10 cellular contexts compared by ENCODE assay signal in genomic region chr13:109256866-109257760, GRCh38.
DNase-seq lines count a peak whose midpoint lies in the region; ATAC-seq, FAIRE-seq and TF ChIP-seq lines count a peak whose summit lies in the region.
"Had no signal": no experiment of that assay in that cellular context is flagged by ENCODE, and none has a peak within 500 bp of the region (broad histone marks: within the 10 kb centered on the region; RNA-seq: fewer than 3 reads in every experiment).

No MANE protein-coding gene starts in this region.

- no peak overlapping the region for H3K4me2 ChIP-seq in HepG2 (ENCODE audit: low read depth, low read length)

- H3K79me2 ChIP-seq in HepG2 (ENCODE audit: insufficient read depth, low read length), result no peaks in the 10 kb centered on the region

- CTCF ChIA-PET in HepG2 (lab: Yijun Ruan, JAX; ENCODE audit: low intra/inter-chr PET ratio, low total read pairs), result no interaction called here

- TF ChIP-seq CTCF in HepG2 (CRISPR knock-in tag; IDR thresholded peaks at IDR 0.05), result no peak

- H3K4me3 Mint-ChIP-seq in activated T-helper 17 cell treated with anti-CD3 and anti-CD28 coated beads, Interleukin-2, amount 50 U/mL, for 72 hours, result no peak overlapping the region
- H3K4me3 Mint-ChIP-seq: activated naive CD4-positive, alpha-beta T cell treated with anti-CD3 and anti-CD28 coated beads, Interleukin-2, amount 10 ng/mL, durations not matched to agents 7 days and 5 days; B cell had no signal

- no peak for TF ChIP-seq RAD21 in HepG2 (CRISPR knock-in tag; IDR thresholded peaks at IDR 0.05)

- intact Hi-C loops in Right ventricle myocardium inferior (cut with DNase I), result no loop called here
- intact Hi-C loops in cardiac septum (cut with DNase I), result loop anchor here (10.0 kb wide), 1 partner anchor 878 kb away; no protein-coding TSS in a partner anchor
- intact Hi-C loops in HepG2 (cut with micrococcal nuclease; ENCODE audit: unreplicated experiment), result loop anchor here (10.0 kb wide), 1 partner anchor 528 kb away; the partner anchor contains the start of gene IRS2

- no peaks in the 10 kb centered on the region for H4K20me1 ChIP-seq in HepG2 (ENCODE audit: insufficient read depth, low read length)

- H3K9me3 Mint-ChIP-seq in activated T-helper 17 cell treated with anti-CD3 and anti-CD28 coated beads, Interleukin-2, amount 50 U/mL, for 72 hours, result peaks cover 7% of the 10 kb centered on the region
- H3K9me3 Mint-ChIP-seq: activated naive CD4-positive, alpha-beta T cell treated with anti-CD3 and anti-CD28 coated beads, Interleukin-2, amount 10 ng/mL, durations not matched to agents 7 days and 5 days had no signal

- POLR2A ChIA-PET in HepG2 (lab: Yijun Ruan, JAX), result no interaction called here

- WGBS in HepG2 (ENCODE audit: low lambda C conversion rate), result 6% methylated on average over 3 of the region's 3 CpGs

- TF ChIP-seq EP300 in HepG2 (IDR thresholded peaks at IDR 0.05; ENCODE audit: low read depth in 2 of 2, low read length in 2 of 2) (no peak), HepG2 (CRISPR knock-in tag; IDR thresholded peaks at IDR 0.05; ENCODE audit: borderline replicate concordance) (no peak)

- no peaks in the 10 kb centered on the region for H3K27me3 Mint-ChIP-seq in activated T-helper 17 cell treated with anti-CD3 and anti-CD28 coated beads, Interleukin-2, amount 50 U/mL, for 72 hours
- H3K27me3 Mint-ChIP-seq: activated naive CD4-positive, alpha-beta T cell treated with anti-CD3 and anti-CD28 coated beads, Interleukin-2, amount 10 ng/mL, durations not matched to agents 7 days and 5 days had no signal

- H3K4me1 ChIP-seq in HepG2 (ENCODE audit: insufficient read depth, low read length), result no peaks in the 10 kb centered on the region

- no peak for DNase-seq in Right ventricle myocardium inferior (ENCODE audit: missing footprints)
- no peak for DNase-seq in cardiac septum (ENCODE audit: low spot score)
- peak; percentile 7 to 71 for DNase-seq in dermis microvascular lymphatic vessel endothelial cell (ENCODE audit: low read depth in 2 of 2)
- peak; percentile 74 for DNase-seq in HepG2 (ENCODE audit: low spot score)
- DNase-seq in superior temporal gyrus (ENCODE audit: extremely low spot score), result no peak
- no peak for DNase-seq in NCI-H345 (lab: John Stamatoyannopoulos, UW)
- DNase-seq: activated naive CD4-positive, alpha-beta T cell treated with anti-CD3 and anti-CD28 coated beads, Interleukin-2, amount 10 ng/mL, durations not matched to agents 7 days and 5 days had no signal

- H2AFZ ChIP-seq in HepG2 (ENCODE audit: low read length), result no peak overlapping the region

- no peak overlapping the region for H3K9ac ChIP-seq in HepG2 (ENCODE audit: insufficient read depth, low read depth, low read length)

- H3K4me3 ChIP-seq in HepG2 (replicated peaks in 1 of 3; ENCODE audit: insufficient read depth in 1 of 3, low read depth in 2 of 3, low read length in 3 of 3), result no peak overlapping the region

- no peaks in the 10 kb centered on the region for H3K27me3 ChIP-seq in HepG2 (ENCODE audit: control insufficient read depth in 1 of 2, insufficient read depth in 2 of 2, low read length in 2 of 2)

- no TSS peak for BruUV-seq in HepG2 (replicated peaks; lab: Mats Ljungman, UMichigan)

- peaks cover 65% of the 10 kb centered on the region for H3K9me3 ChIP-seq in HepG2 (ENCODE audit: low read length)

- ATAC-seq in Right ventricle myocardium inferior (peak; percentile 93), HepG2 (peak; percentile 97), GM18519 (IDR thresholded peaks at IDR 0.05; ENCODE audit: low FRiP score, unreplicated experiment) (no peak)
- ATAC-seq in activated T-helper 17 cell treated with anti-CD3 and anti-CD28 coated beads, Interleukin-2, amount 50 U/mL, for 72 hours (replicated peaks), result no peak

- H3K4me1 Mint-ChIP-seq in activated T-helper 17 cell treated with anti-CD3 and anti-CD28 coated beads, Interleukin-2, amount 50 U/mL, for 72 hours, result no peaks in the 10 kb centered on the region
- H3K4me1 Mint-ChIP-seq: activated naive CD4-positive, alpha-beta T cell treated with anti-CD3 and anti-CD28 coated beads, Interleukin-2, amount 10 ng/mL, durations not matched to agents 7 days and 5 days; B cell had no signal

- in situ Hi-C loops in HepG2 (cut with HindIII; ENCODE audit: extremely low pct_ligation_motif_present, low pct_unique_long_range_greater_than_20kb), result no loop called here

- H3K27ac ChIP-seq in HepG2 (ENCODE audit: extremely low read length, insufficient read depth, low read length), result no peak overlapping the region

- H3K27ac Mint-ChIP-seq in activated T-helper 17 cell treated with anti-CD3 and anti-CD28 coated beads, Interleukin-2, amount 50 U/mL, for 72 hours, result no peak overlapping the region
- H3K27ac Mint-ChIP-seq: activated naive CD4-positive, alpha-beta T cell treated with anti-CD3 and anti-CD28 coated beads, Interleukin-2, amount 10 ng/mL, durations not matched to agents 7 days and 5 days; B cell had no signal

- H3K36me3 ChIP-seq in HepG2 (replicated peaks in 1 of 2; ENCODE audit: control insufficient read depth in 1 of 2, insufficient read depth in 2 of 2, low read length in 2 of 2), result no peaks in the 10 kb centered on the region

- no peaks in the 10 kb centered on the region for H3K36me3 Mint-ChIP-seq in activated T-helper 17 cell treated with anti-CD3 and anti-CD28 coated beads, Interleukin-2, amount 50 U/mL, for 72 hours (ENCODE audit: low read depth)
- H3K36me3 Mint-ChIP-seq: activated naive CD4-positive, alpha-beta T cell treated with anti-CD3 and anti-CD28 coated beads, Interleukin-2, amount 10 ng/mL, durations not matched to agents 7 days and 5 days had no signal

- no peak for TF ChIP-seq POLR2A in HepG2 (IDR thresholded peaks at IDR 0.05; ENCODE audit: insufficient read depth in 1 of 2, low read depth in 2 of 2, low read length in 2 of 2)

- FAIRE-seq in HepG2 (lab: Jason Lieb, UNC), result no peak

TF ChIP-seq in HepG2, 621 proteins besides CTCF, POLR2A, EP300 and RAD21 (continues in another document):
- peak; percentile 58; the same call in 1 of the 2 replicates for TF ChIP-seq ZNF644 (CRISPR knock-in tag; IDR thresholded peaks at IDR 0.05; ENCODE audit: low read depth)
- no peak for TF ChIP-seq SOX6 (IDR thresholded peaks at IDR 0.05)
- TF ChIP-seq SOX6 (CRISPR knock-in tag; IDR thresholded peaks at IDR 0.05), result peak; percentile 68
- no peak for TF ChIP-seq ZNF530 (CRISPR knock-in tag; IDR thresholded peaks at IDR 0.05; ENCODE audit: low read depth)
- TF ChIP-seq ZNF570 (CRISPR knock-in tag; IDR thresholded peaks at IDR 0.05; ENCODE audit: borderline replicate concordance), result no peak
- no peak for TF ChIP-seq BCL6 (CRISPR knock-in tag; IDR thresholded peaks at IDR 0.05)
- peak; percentile 83 for TF ChIP-seq CEBPG (CRISPR knock-in tag; IDR thresholded peaks at IDR 0.05)
- TF ChIP-seq HNF4A (CRISPR knock-in tag; IDR thresholded peaks at IDR 0.05), result 0 out of 2 replicates have a peak, but pooled peaks have one; percentile 10
- 0 out of 2 replicates have a peak, but pooled peaks have one; percentile 33 for TF ChIP-seq ZNF331 (CRISPR knock-in tag; IDR thresholded peaks at IDR 0.05)
- TF ChIP-seq TEAD3 (CRISPR knock-in tag; optimal IDR thresholded peaks at IDR 0.05; ENCODE audit: borderline replicate concordance), result peak; percentile 88
- TF ChIP-seq HMGA1 (CRISPR knock-in tag; conservative IDR thresholded peaks at IDR 0.05), result no peak
- no peak for TF ChIP-seq GPN1 (CRISPR knock-in tag; IDR thresholded peaks at IDR 0.05; ENCODE audit: borderline replicate concordance)
- no peak for TF ChIP-seq ZBTB42 (CRISPR knock-in tag; IDR thresholded peaks at IDR 0.05)
- no peak for TF ChIP-seq ARNT (IDR thresholded peaks at IDR 0.05)
- no peak for TF ChIP-seq ZNF788 (CRISPR knock-in tag; IDR thresholded peaks at IDR 0.05; ENCODE audit: borderline replicate concordance)
- no peak for TF ChIP-seq ZBTB21 (CRISPR knock-in tag; IDR thresholded peaks at IDR 0.05)
- peak; percentile 93 for TF ChIP-seq CEBPB (IDR thresholded peaks at IDR 0.05; ENCODE audit: borderline replicate concordance, low read depth, low read length)
- peak; percentile 69 for TF ChIP-seq TFE3 (CRISPR knock-in tag; IDR thresholded peaks at IDR 0.05)
- TF ChIP-seq ZNF660 (CRISPR knock-in tag; IDR thresholded peaks at IDR 0.05; ENCODE audit: borderline replicate concordance, low read depth), result no peak
- no peak for TF ChIP-seq RARG (CRISPR knock-in tag; IDR thresholded peaks at IDR 0.05; ENCODE audit: low read depth)
- TF ChIP-seq ZNF850 (CRISPR knock-in tag; conservative IDR thresholded peaks at IDR 0.05), result no peak
- TF ChIP-seq ZNF75D (CRISPR knock-in tag; IDR thresholded peaks at IDR 0.05; ENCODE audit: borderline replicate concordance), result no peak
- TF ChIP-seq KDM5B (CRISPR knock-in tag; IDR thresholded peaks at IDR 0.05; ENCODE audit: borderline replicate concordance), result no peak
- TF ChIP-seq IRF9 (CRISPR knock-in tag; IDR thresholded peaks at IDR 0.05; ENCODE audit: borderline replicate concordance), result no peak
- TF ChIP-seq ZFP1 (CRISPR knock-in tag; IDR thresholded peaks at IDR 0.05), result no peak
- no peak for TF ChIP-seq ZNF333 (CRISPR knock-in tag; IDR thresholded peaks at IDR 0.05; ENCODE audit: borderline replicate concordance)

Comparison
In these comparisons a context has a peak if more than half of its experiments do, and no peak if none do; other contexts are left out.
1. ATAC-seq: peak in Right ventricle myocardium inferior (single experiment) and HepG2 (single experiment); none in GM18519 (single experiment) and activated T-helper 17 cell treated with anti-CD3 and anti-CD28 coated beads, Interleukin-2, amount 50 U/mL, for 72 hours (single experiment).
2. DNase-seq: peak in dermis microvascular lymphatic vessel endothelial cell (2 of 2) and HepG2 (single experiment); none in Right ventricle myocardium inferior (single experiment), cardiac septum (single experiment), superior temporal gyrus (single experiment) and NCI-H345 (single experiment).